10 cellular contexts compared by ENCODE assay signal in genomic region chr9:107883496-107884120, GRCh38.
DNase-seq lines count a peak whose midpoint lies in the region; ATAC-seq, FAIRE-seq and TF ChIP-seq lines count a peak whose summit lies in the region.
"Had no signal": no experiment of that assay in that cellular context is flagged by ENCODE, and none has a peak within 500 bp of the region (broad histone marks: within the 10 kb centered on the region; RNA-seq: fewer than 3 reads in every experiment).

No MANE protein-coding gene starts in this region.

- CTCF ChIA-PET in CD8-positive, alpha-beta T cell (lab: Charles Lee) = no interaction called here

- H3K4me3 Mint-ChIP-seq in IgD-negative memory B cell = peak overlapping the region in 1 of 4 donors; percentile 43
- H3K4me3 Mint-ChIP-seq in CD8-positive, alpha-beta T cell = no peak overlapping the region
- H3K4me3 Mint-ChIP-seq: naive thymus-derived CD8-positive, alpha-beta T cell had no signal

- H3K27ac ChIP-seq in upper lobe of right lung = no peak overlapping the region
- H3K27ac ChIP-seq in CD8-positive, alpha-beta T cell (ENCODE audit: low read depth, low read length) = no peak overlapping the region
- H3K27ac ChIP-seq: SJSA1 had no signal

- ATAC-seq in HG02678 (IDR thresholded peaks at IDR 0.05; ENCODE audit: unreplicated experiment) = peak; percentile 92
- ATAC-seq in upper lobe of right lung = peak; percentile 82
- ATAC-seq in CD8-positive, alpha-beta T cell = no peak
- ATAC-seq: naive thymus-derived CD8-positive, alpha-beta T cell had no signal

- no peak for FAIRE-seq in H54 (lab: Jason Lieb, UNC)

- no peaks in the 10 kb centered on the region for H3K4me1 ChIP-seq in upper lobe of right lung
- H3K4me1 ChIP-seq in CD8-positive, alpha-beta T cell (ENCODE audit: insufficient read depth, low read length) = no peaks in the 10 kb centered on the region
- H3K4me1 ChIP-seq: SJSA1 had no signal

- no peak for TF ChIP-seq POLR2A in H54 (IDR thresholded peaks at IDR 0.05; ENCODE audit: low read depth, low read length)

- intact Hi-C loops in upper lobe of right lung (cut with DNase I) = no loop called here
- intact Hi-C loops in CD8-positive, alpha-beta T cell (cut with DNase I, micrococcal nuclease) = no loop called here

- TF ChIP-seq CTCF in upper lobe of right lung (IDR thresholded peaks at IDR 0.05) = no peak
- TF ChIP-seq CTCF in CD8-positive, alpha-beta T cell (IDR thresholded peaks at IDR 0.05) = no peak

- no peaks in the 10 kb centered on the region for H3K9me3 ChIP-seq in upper lobe of right lung
- H3K9me3 ChIP-seq in CD8-positive, alpha-beta T cell (ENCODE audit: low read length) = no peaks in the 10 kb centered on the region
- H3K9me3 ChIP-seq: SJSA1 had no signal

- peak overlapping the region in 2 of 3 donors; percentile 47 to 92 for H3K27ac Mint-ChIP-seq in IgD-negative memory B cell
- no peak overlapping the region for H3K27ac Mint-ChIP-seq in CD8-positive, alpha-beta T cell
- H3K27ac Mint-ChIP-seq: naive thymus-derived CD8-positive, alpha-beta T cell had no signal

- H3K4me1 Mint-ChIP-seq in IgD-negative memory B cell = peaks cover 11 to 27% (median 18%) of the 10 kb centered on the region in 3 donors
- no peaks in the 10 kb centered on the region for H3K4me1 Mint-ChIP-seq in CD8-positive, alpha-beta T cell (ENCODE audit: low read depth)

- no peaks in the 10 kb centered on the region for H3K36me3 Mint-ChIP-seq in IgD-negative memory B cell
- no peaks in the 10 kb centered on the region for H3K36me3 Mint-ChIP-seq in CD8-positive, alpha-beta T cell
- H3K36me3 Mint-ChIP-seq: naive thymus-derived CD8-positive, alpha-beta T cell had no signal

- POLR2A ChIA-PET in CD8-positive, alpha-beta T cell (lab: Charles Lee) = no interaction called here

- no peaks in the 10 kb centered on the region for H3K9me3 Mint-ChIP-seq in IgD-negative memory B cell
- H3K9me3 Mint-ChIP-seq in CD8-positive, alpha-beta T cell = peaks cover 2% of the 10 kb centered on the region

- H3K36me3 ChIP-seq in upper lobe of right lung = no peaks in the 10 kb centered on the region
- H3K36me3 ChIP-seq in CD8-positive, alpha-beta T cell (ENCODE audit: insufficient read depth, low read length) = no peaks in the 10 kb centered on the region
- H3K36me3 ChIP-seq: SJSA1 had no signal

- H3K27me3 Mint-ChIP-seq in IgD-negative memory B cell = no peaks in the 10 kb centered on the region
- no peaks in the 10 kb centered on the region for H3K27me3 Mint-ChIP-seq in CD8-positive, alpha-beta T cell (ENCODE audit: low read depth)

- no peaks in the 10 kb centered on the region for H3K27me3 ChIP-seq in upper lobe of right lung
- H3K27me3 ChIP-seq in CD8-positive, alpha-beta T cell (ENCODE audit: insufficient read depth, low read length) = no peaks in the 10 kb centered on the region
- H3K27me3 ChIP-seq: SJSA1 had no signal

- H3K4me3 ChIP-seq in upper lobe of right lung = no peak overlapping the region
- H3K4me3 ChIP-seq in CD8-positive, alpha-beta T cell (ENCODE audit: low read depth, low read length) = no peak overlapping the region
- H3K4me3 ChIP-seq: SJSA1 had no signal

- peak; percentile 64 for DNase-seq in SIG-M5 treated with dmso at 0.1 percent for 504 hours (lab: John Stamatoyannopoulos, UW; ENCODE audit: unreplicated experiment)
- no peak for DNase-seq in SIG-M5 (lab: John Stamatoyannopoulos, UW)
- no peak for DNase-seq in upper lobe of right lung
- DNase-seq in H54 (ENCODE audit: insufficient read length, low spot score) = no peak
- no peak for DNase-seq in activated CD4-positive, alpha-beta T cell treated with anti-CD3 and anti-CD28 coated beads for 1 hour
- DNase-seq in CD8-positive, alpha-beta T cell = no peak
- DNase-seq: naive thymus-derived CD8-positive, alpha-beta T cell had no signal
